ENCODE assay signal across 8 cellular contexts in the genomic region with DNA sequence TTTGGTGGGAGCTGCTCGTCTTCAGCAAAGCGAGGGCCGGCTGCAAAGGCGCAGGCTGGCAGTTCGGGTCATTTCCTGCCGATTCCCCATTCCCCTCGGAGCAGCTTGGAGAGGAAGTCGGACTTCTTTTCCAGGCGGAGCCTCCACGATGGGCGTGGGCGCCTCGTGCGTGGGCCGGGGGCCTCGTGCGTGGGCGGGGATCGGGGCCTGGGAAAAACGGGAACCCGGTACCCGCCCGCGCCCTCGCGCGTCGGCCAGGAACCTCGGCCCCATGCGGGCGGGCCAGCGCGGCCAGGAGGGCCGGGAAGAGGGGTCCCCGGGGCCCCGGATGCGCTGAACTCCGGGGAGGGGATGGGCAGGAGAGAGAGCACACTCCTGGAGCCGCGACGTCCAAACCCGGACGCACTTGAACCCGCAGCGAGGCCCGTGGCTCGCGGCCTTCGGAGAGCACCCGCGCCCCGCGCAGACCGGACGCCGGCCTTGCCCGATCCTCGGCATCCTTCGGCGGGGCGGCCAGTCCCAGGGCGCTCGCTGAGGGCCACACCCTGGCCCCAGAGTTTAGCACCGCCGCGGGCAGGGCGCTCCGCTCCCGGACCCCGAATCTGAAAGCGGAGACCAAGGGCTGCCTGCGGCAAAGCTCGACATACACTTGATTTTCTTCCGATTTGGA.
DNase-seq lines count a peak whose midpoint lies in the region; ATAC-seq and TF ChIP-seq lines count a peak whose summit lies in the region.

No MANE protein-coding gene starts in this region.

- ATAC-seq in GM19455 (IDR thresholded peaks at IDR 0.05; ENCODE audit: unreplicated experiment) = peak; percentile 35
- peak; percentile 31 for ATAC-seq in HG03571 (IDR thresholded peaks at IDR 0.05; ENCODE audit: unreplicated experiment)
- peak; percentile 56 for ATAC-seq in activated CD8-positive, alpha-beta T cell treated with anti-CD3 and anti-CD28 coated beads for 36 hours
- peak; percentile 54 for ATAC-seq in foreskin keratinocyte
- ATAC-seq in HG03108 (IDR thresholded peaks at IDR 0.05; ENCODE audit: unreplicated experiment) = no peak

- H3K27me3 Mint-ChIP-seq in activated CD8-positive, alpha-beta T cell treated with anti-CD3 and anti-CD28 coated beads for 36 hours = peaks cover 52% of the 10 kb centered on the region

- intact Hi-C loops in activated CD8-positive, alpha-beta T cell treated with anti-CD3 and anti-CD28 coated beads for 36 hours (cut with micrococcal nuclease) = loop anchor here (5.0 to 10.0 kb wide), 2 partner anchors 183 to 505 kb away; no protein-coding TSS in a partner anchor

- no peak for TF ChIP-seq CTCF in activated CD8-positive, alpha-beta T cell treated with anti-CD3 and anti-CD28 coated beads for 36 hours (IDR thresholded peaks at IDR 0.05)
- TF ChIP-seq CTCF in foreskin keratinocyte (conservative IDR thresholded peaks at IDR 0.05) (no peak), neutrophil (IDR thresholded peaks at IDR 0.05) (no peak)

- no peaks in the 10 kb centered on the region for H3K9me3 ChIP-seq in neutrophil

- H3K4me3 Mint-ChIP-seq in activated CD8-positive, alpha-beta T cell treated with anti-CD3 and anti-CD28 coated beads for 36 hours = peak overlapping the region; percentile 60

- no peaks in the 10 kb centered on the region for H3K36me3 ChIP-seq in neutrophil

- peaks cover 31% of the 10 kb centered on the region for H3K4me1 ChIP-seq in foreskin keratinocyte
- H3K4me1 ChIP-seq in neutrophil (ENCODE audit: control insufficient read depth in 1 of 2, insufficient read depth in 1 of 2, low read depth in 1 of 2, low read length in 1 of 2) = peaks cover 6 to 8% of the 10 kb centered on the region in 2 experiments

- CTCF ChIA-PET in activated CD8-positive, alpha-beta T cell treated with anti-CD3 and anti-CD28 coated beads for 36 hours (lab: Charles Lee) = interaction anchor here (0.7 to 5.4 kb wide), 21 partner anchors 15 to 947 kb away, joined by 3 to 61 read pairs (median 4); no protein-coding TSS in a partner anchor

- peaks cover 6% of the 10 kb centered on the region for H3K4me1 Mint-ChIP-seq in activated CD8-positive, alpha-beta T cell treated with anti-CD3 and anti-CD28 coated beads for 36 hours (ENCODE audit: low read depth)

- DNase-seq in DMS153 treated with DMSO at 0.1 percent for 48 hours (lab: John Stamatoyannopoulos, UW; ENCODE audit: unreplicated experiment) = peak; percentile 47
- DNase-seq in activated CD8-positive, alpha-beta T cell treated with anti-CD3 and anti-CD28 coated beads for 36 hours = no peak
- no peak for DNase-seq in foreskin keratinocyte
- no peak for DNase-seq in LoVo (ENCODE audit: low spot score)

- no peak overlapping the region for H3K27ac Mint-ChIP-seq in activated CD8-positive, alpha-beta T cell treated with anti-CD3 and anti-CD28 coated beads for 36 hours

- H3K36me3 Mint-ChIP-seq in activated CD8-positive, alpha-beta T cell treated with anti-CD3 and anti-CD28 coated beads for 36 hours (ENCODE audit: low read depth) = no peaks in the 10 kb centered on the region

- H3K4me3 ChIP-seq in neutrophil (ENCODE audit: low read depth in 1 of 2, low read length in 1 of 2) = peak overlapping the region; percentile 8 to 40

- H3K27ac ChIP-seq in foreskin keratinocyte (peak overlapping the region; percentile 27), neutrophil (no peak overlapping the region)

- POLR2A ChIA-PET in activated CD8-positive, alpha-beta T cell treated with anti-CD3 and anti-CD28 coated beads for 36 hours (lab: Charles Lee) = no interaction called here

- H3K27me3 ChIP-seq in foreskin keratinocyte (no peaks in the 10 kb centered on the region), neutrophil (peaks cover 97% of the 10 kb centered on the region)

- H3K9me3 Mint-ChIP-seq in activated CD8-positive, alpha-beta T cell treated with anti-CD3 and anti-CD28 coated beads for 36 hours = no peaks in the 10 kb centered on the region
